Comparison of ENCODE assay signal across 22 cellular contexts in genomic region chr1:157734328-157734727, GRCh38. TPM values are rescaled to one million over a fixed set of nuclear protein-coding genes. Genes with fewer than 3 reads are reported as not detected.
A peak's percentile ranks its signal among the peaks of the same experiment; 100 is the strongest.
DNase-seq lines count a peak whose midpoint lies in the region; ATAC-seq and TF ChIP-seq lines count a peak whose summit lies in the region.
"Had no signal": no experiment of that assay in that cellular context is flagged by ENCODE, and none has a peak within 500 bp of the region (broad histone marks: within the 10 kb centered on the region; RNA-seq: fewer than 3 reads in every experiment).

No MANE protein-coding gene starts in this region.

- H3K27ac ChIP-seq in BLaER1 treated with 17β-estradiol and CSF1 and Interleukin-3, amounts not matched to agents 10 nM and 100 nM = peak overlapping the region in 4 of 11 experiments; percentile 46 to 85 (median 72); a peak in 6 of 22 replicates
- H3K27ac ChIP-seq in GM23338 (ENCODE audit: low read depth) (no peak overlapping the region), coronary artery (no peak overlapping the region)
- H3K27ac ChIP-seq: body of pancreas, SK-N-MC, vagina had no signal

- H3K4me3 ChIP-seq in BLaER1 treated with 17β-estradiol and CSF1 and Interleukin-3, amounts not matched to agents 10 nM and 100 nM = no peak overlapping the region
- no peak overlapping the region for H3K4me3 ChIP-seq in GM23338
- no peak overlapping the region for H3K4me3 ChIP-seq in coronary artery
- H3K4me3 ChIP-seq: body of pancreas, SK-N-MC, vagina had no signal

- H3K27me3 ChIP-seq in BLaER1 treated with 17β-estradiol and CSF1 and Interleukin-3, amounts not matched to agents 10 nM and 100 nM = no peaks in the 10 kb centered on the region
- H3K27me3 ChIP-seq in GM23338 (ENCODE audit: insufficient read depth) = no peaks in the 10 kb centered on the region
- H3K27me3 ChIP-seq: body of pancreas, vagina had no signal

- H3K36me3 Mint-ChIP-seq in GM23338 (ENCODE audit: low read depth) = no peaks in the 10 kb centered on the region
- H3K36me3 Mint-ChIP-seq in memory B cell = peaks cover 11% of the 10 kb centered on the region
- H3K36me3 Mint-ChIP-seq: activated naive CD8-positive, alpha-beta T cell had no signal

- H3K9me3 ChIP-seq in BLaER1 treated with 17β-estradiol and CSF1 and Interleukin-3, amounts not matched to agents 10 nM and 100 nM (replicated peaks in 1 of 11) = peaks cover 0 to 18% (median 7%) of the 10 kb centered on the region in 11 experiments; a peak in 9 of 22 replicates
- H3K9me3 ChIP-seq: Caco-2, vagina had no signal

- H3K27me3 Mint-ChIP-seq in GM23338 (ENCODE audit: insufficient read depth, low read depth, poor library complexity) (peaks cover 3% of the 10 kb centered on the region), memory B cell (no peaks in the 10 kb centered on the region)
- H3K27me3 Mint-ChIP-seq: activated naive CD8-positive, alpha-beta T cell had no signal

- H2AFZ ChIP-seq in GM23338 = 0 out of 2 replicates have a peak overlapping the region, but pooled peaks have one; percentile 1

- no peaks in the 10 kb centered on the region for H3K4me1 Mint-ChIP-seq in GM23338
- peaks cover 57% of the 10 kb centered on the region for H3K4me1 Mint-ChIP-seq in memory B cell

- DNase-seq in GM23338 (ENCODE audit: low spot score) = no peak
- DNase-seq in NOMO-1 treated with dmso at 0.1 percent for 144 hours (lab: John Stamatoyannopoulos, UW; ENCODE audit: unreplicated experiment) = peak; percentile 55
- DNase-seq in memory B cell (ENCODE audit: low spot score in 2 of 2) = no peak
- DNase-seq in coronary artery (ENCODE audit: low spot score) = no peak
- DNase-seq in GM10248 (ENCODE audit: extremely low spot score) = no peak
- DNase-seq: ACHN; activated CD4-positive, alpha-beta T cell treated with anti-CD3 and anti-CD28 coated beads, Interleukin-2, amount 50 U/mL, for 48 hours; activated T-cell treated with anti-CD3 and anti-CD28 coated beads, Interleukin-2, amount 50 U/mL, for 4 hours; Caco-2; KBM-7; NCI-H1436; right cardiac atrium had no signal

- POLR2A ChIA-PET in GM10248 (lab: Yijun Ruan, JAX) = no interaction called here

- H3K36me3 ChIP-seq in BLaER1 treated with 17β-estradiol and CSF1 and Interleukin-3, amounts not matched to agents 10 nM and 100 nM = no peaks in the 10 kb centered on the region
- no peaks in the 10 kb centered on the region for H3K36me3 ChIP-seq in GM23338 (ENCODE audit: insufficient read depth)
- H3K36me3 ChIP-seq: vagina had no signal

- ATAC-seq in GM23338 (no peak), memory B cell (ENCODE audit: low read depth) (peak; percentile 73), GM21786 (IDR thresholded peaks at IDR 0.05; ENCODE audit: unreplicated experiment) (no peak), SK-N-SH treated with all-trans-retinoic acid at 6 μM for 48 hours (no peak)
- ATAC-seq: activated T-cell treated with anti-CD3 and anti-CD28 coated beads, Interleukin-2, amount 50 U/mL, for 4 hours; body of pancreas; right cardiac atrium had no signal

- CTCF ChIA-PET in GM10248 (lab: Yijun Ruan, JAX) = no interaction called here

- H3K4me3 Mint-ChIP-seq in GM23338 (no peak overlapping the region), memory B cell (peak overlapping the region; percentile 2)
- H3K4me3 Mint-ChIP-seq: activated naive CD8-positive, alpha-beta T cell; activated T-cell treated with anti-CD3 and anti-CD28 coated beads, Interleukin-2, amount 50 U/mL, for 4 hours had no signal

- H3K4me1 ChIP-seq in BLaER1 treated with 17β-estradiol and CSF1 and Interleukin-3, amounts not matched to agents 10 nM and 100 nM = peaks cover 0 to 33% (median 2%) of the 10 kb centered on the region in 10 experiments; a peak in 8 of 20 replicates
- no peaks in the 10 kb centered on the region for H3K4me1 ChIP-seq in GM23338 (ENCODE audit: insufficient read depth)
- H3K4me1 ChIP-seq: body of pancreas, Caco-2, vagina had no signal

- peak overlapping the region in 8 of 11 experiments; percentile 2 to 81 (median 34); a peak in 10 of 22 replicates for H3K4me2 ChIP-seq in BLaER1 treated with 17β-estradiol and CSF1 and Interleukin-3, amounts not matched to agents 10 nM and 100 nM
- H3K4me2 ChIP-seq in GM23338 = no peak overlapping the region

- no peaks in the 10 kb centered on the region for H3K9me3 Mint-ChIP-seq in GM23338
- H3K9me3 Mint-ChIP-seq in memory B cell = no peaks in the 10 kb centered on the region
- H3K9me3 Mint-ChIP-seq: activated T-cell treated with anti-CD3 and anti-CD28 coated beads, Interleukin-2, amount 50 U/mL, for 4 hours had no signal

- no peaks in the 10 kb centered on the region for H3F3A ChIP-seq in GM23338 (replicated peaks; ENCODE audit: low read depth)

- H3K79me2 ChIP-seq in GM23338 (replicated peaks; ENCODE audit: insufficient read depth) = no peaks in the 10 kb centered on the region

- H4K20me1 ChIP-seq in BLaER1 treated with 17β-estradiol and CSF1 and Interleukin-3, amounts not matched to agents 10 nM and 100 nM = no peaks in the 10 kb centered on the region
- no peaks in the 10 kb centered on the region for H4K20me1 ChIP-seq in GM23338 (replicated peaks; ENCODE audit: insufficient read depth)

- H3K9ac ChIP-seq in BLaER1 treated with 17β-estradiol and CSF1 and Interleukin-3, amounts not matched to agents 10 nM and 100 nM = peak overlapping the region in 3 of 11 experiments; percentile 28 to 59 (median 44); a peak in 4 of 22 replicates

- TF ChIP-seq CTCF in GM23338 (conservative IDR thresholded peaks at IDR 0.05; ENCODE audit: low read depth in 2 of 2) (no peak), coronary artery (IDR thresholded peaks at IDR 0.05) (no peak), GM10248 (IDR thresholded peaks at IDR 0.05; ENCODE audit: control extremely low read depth, extremely low read depth, low read depth, missing control alignments) (no peak)

- H3K27ac Mint-ChIP-seq in GM23338 (no peak overlapping the region), memory B cell (peak overlapping the region; percentile 84)
- H3K27ac Mint-ChIP-seq: activated naive CD8-positive, alpha-beta T cell had no signal

- H3K9me2 ChIP-seq in GM23338 (ENCODE audit: insufficient read depth) = 0 out of 2 replicates have a peak, but pooled peaks cover 8% of the 10 kb centered on the region

TF ChIP-seq in GM23338, 12 proteins besides CTCF, POLR2A, EP300 and RAD21 (continues in another document):
- TF ChIP-seq CREB1 (CRISPR knock-in tag; IDR thresholded peaks at IDR 0.05; ENCODE audit: low read depth) = no peak
- TF ChIP-seq EZH2 (IDR thresholded peaks at IDR 0.05; ENCODE audit: low read depth, unreplicated experiment) = no peak
- no peak for TF ChIP-seq STAT1 (IDR thresholded peaks at IDR 0.05; ENCODE audit: unreplicated experiment)
- no peak for TF ChIP-seq ZNF114 (CRISPR knock-in tag; IDR thresholded peaks at IDR 0.05)
- TF ChIP-seq ZNF331 (CRISPR knock-in tag; IDR thresholded peaks at IDR 0.05; ENCODE audit: low read depth) = no peak

TF ChIP-seq in SK-N-SH treated with all-trans-retinoic acid at 6 μM for 48 hours, 23 proteins besides CTCF, POLR2A, EP300 and RAD21 (continues in another document):
- TF ChIP-seq RARB (CRISPR knock-in tag; IDR thresholded peaks at IDR 0.05) (no peak), SNAI2 (CRISPR knock-in tag; IDR thresholded peaks at IDR 0.05) (no peak), ZNF70 (CRISPR knock-in tag; IDR thresholded peaks at IDR 0.05) (no peak), PATZ1 (CRISPR knock-in tag; IDR thresholded peaks at IDR 0.05; ENCODE audit: borderline replicate concordance) (no peak), ZNF565 (CRISPR knock-in tag; conservative IDR thresholded peaks at IDR 0.05; ENCODE audit: low read depth) (no peak), ZFP30 (CRISPR knock-in tag; IDR thresholded peaks at IDR 0.05) (no peak), TOX (CRISPR knock-in tag; IDR thresholded peaks at IDR 0.05; ENCODE audit: borderline replicate concordance) (no peak), GLIS3 (CRISPR knock-in tag; IDR thresholded peaks at IDR 0.05) (no peak), PPARA (CRISPR knock-in tag; IDR thresholded peaks at IDR 0.05; ENCODE audit: borderline replicate concordance) (no peak), CREB5 (CRISPR knock-in tag; IDR thresholded peaks at IDR 0.05; ENCODE audit: low read depth) (no peak), TCF4 (CRISPR knock-in tag; IDR thresholded peaks at IDR 0.05; ENCODE audit: borderline replicate concordance) (no peak), ZC3H10 (CRISPR knock-in tag; IDR thresholded peaks at IDR 0.05) (no peak), ARNTL (CRISPR knock-in tag; IDR thresholded peaks at IDR 0.05; ENCODE audit: borderline replicate concordance, low read depth) (no peak), CSDC2 (CRISPR knock-in tag; IDR thresholded peaks at IDR 0.05) (no peak)

RNA-seq across cellular contexts. Expression of gene FCRL3, which starts 33.8 kb away (rescaled TPM):
- total RNA-seq in GM23338 (2014; rRNA removed; shearing (Covaris generic)) = not detected in 2 replicates
- polyA plus RNA-seq in GM23338 (2016; fragmentation: Nextera tagmentation; extraction: Ambion mirVana) = not detected in 2 replicates
- total RNA-seq: body of pancreas, Caco-2, dermis microvascular lymphatic vessel endothelial cell, epithelial cell of proximal tubule, lung microvascular endothelial cell, vagina had no signal
- polyA plus RNA-seq: right cardiac atrium had no signal

RNA-seq across cellular contexts. Expression of gene FCRL2, which starts 42.6 kb away (rescaled TPM):
- not detected in 2 replicates for total RNA-seq in GM23338 (2014; rRNA removed; shearing (Covaris generic))
- not detected in 2 replicates for polyA plus RNA-seq in GM23338 (2016; fragmentation: Nextera tagmentation; extraction: Ambion mirVana)
- total RNA-seq: body of pancreas, Caco-2, dermis microvascular lymphatic vessel endothelial cell, epithelial cell of proximal tubule, lung microvascular endothelial cell, right cardiac atrium, vagina had no signal
- polyA plus RNA-seq: right cardiac atrium had no signal
